Comparison of ENCODE assay signal across 12 cellular contexts in genomic region chr17:75428775-75429469, GRCh38. TPM values are rescaled to one million over a fixed set of nuclear protein-coding genes. Genes with fewer than 3 reads are reported as not detected.
A peak's percentile ranks its signal among the peaks of the same experiment; 100 is the strongest.
DNase-seq lines count a peak whose midpoint lies in the region; ATAC-seq and FAIRE-seq lines count a peak whose summit lies in the region.
"Had no signal": no experiment of that assay in that cellular context is flagged by ENCODE, and none has a peak within 500 bp of the region (broad histone marks: within the 10 kb centered on the region; RNA-seq: fewer than 3 reads in every experiment).

No MANE protein-coding gene starts in this region.

- H3K4me3 Mint-ChIP-seq in stimulated activated naive CD8-positive, alpha-beta T cell treated with anti-CD3 and anti-CD28 coated beads, Interleukin-15, amount 100 ng/mL, for 72 hours = no peak overlapping the region
- H3K4me3 Mint-ChIP-seq: CD4-positive, alpha-beta T cell; endodermal cell had no signal

- peak; percentile 44 for FAIRE-seq in A204.1 (lab: Jason Lieb, UNC)
- FAIRE-seq: K562, TTC549 had no signal

- peaks cover 10 to 14% of the 10 kb centered on the region in 2 donors for H3K4me1 ChIP-seq in muscle layer of duodenum (ENCODE audit: control insufficient read depth in 1 of 2, insufficient read depth in 2 of 2, low read length in 2 of 2)

- H3K4me1 Mint-ChIP-seq in stimulated activated naive CD8-positive, alpha-beta T cell treated with anti-CD3 and anti-CD28 coated beads, Interleukin-15, amount 100 ng/mL, for 72 hours = peaks cover 12% of the 10 kb centered on the region

- H3K27ac ChIP-seq in muscle layer of duodenum (ENCODE audit: low read length) = peak overlapping the region; percentile 77

- H3K27me3 Mint-ChIP-seq in stimulated activated naive CD8-positive, alpha-beta T cell treated with anti-CD3 and anti-CD28 coated beads, Interleukin-15, amount 100 ng/mL, for 72 hours = peaks cover 8% of the 10 kb centered on the region

- no peaks in the 10 kb centered on the region for H3K9me3 Mint-ChIP-seq in stimulated activated naive CD8-positive, alpha-beta T cell treated with anti-CD3 and anti-CD28 coated beads, Interleukin-15, amount 100 ng/mL, for 72 hours
- H3K9me3 Mint-ChIP-seq: CD4-positive, alpha-beta T cell; endodermal cell had no signal

- no peaks in the 10 kb centered on the region for H3K27me3 ChIP-seq in muscle layer of duodenum (ENCODE audit: low read depth, low read length)

- H3K9me3 ChIP-seq in muscle layer of duodenum (ENCODE audit: control insufficient read depth in 1 of 2, low read length in 2 of 2) = no peaks in the 10 kb centered on the region

- H3K4me3 ChIP-seq in muscle layer of duodenum (ENCODE audit: low read depth in 1 of 2, low read length in 2 of 2) = no peak overlapping the region
- H3K4me3 ChIP-seq: K562 had no signal

- no peak for ATAC-seq in stimulated activated naive CD8-positive, alpha-beta T cell treated with anti-CD3 and anti-CD28 coated beads, Interleukin-15, amount 100 ng/mL, for 72 hours
- ATAC-seq: K562 had no signal

- DNase-seq in MV-4-11 (lab: John Stamatoyannopoulos, UW) (peak; percentile 88), dermis blood vessel endothelial cell (peak; percentile 18), NCI-H446 (lab: John Stamatoyannopoulos, UW) (no peak), SKM-1 treated with dmso at 0.1 percent for 144 hours (lab: John Stamatoyannopoulos, UW; ENCODE audit: unreplicated experiment) (no peak)
- no peak for DNase-seq in stimulated activated naive CD8-positive, alpha-beta T cell treated with anti-CD3 and anti-CD28 coated beads, Interleukin-15, amount 100 ng/mL, for 72 hours
- no peak for DNase-seq in activated CD4-positive, alpha-beta T cell treated with anti-CD3 and anti-CD28 coated beads for 48 hours
- DNase-seq: CD4-positive, alpha-beta T cell; endodermal cell had no signal

- H3K36me3 ChIP-seq in muscle layer of duodenum (ENCODE audit: control insufficient read depth in 1 of 2, insufficient read depth in 2 of 2, low read length in 2 of 2) = no peaks in the 10 kb centered on the region

- no peak overlapping the region for H3K27ac Mint-ChIP-seq in stimulated activated naive CD8-positive, alpha-beta T cell treated with anti-CD3 and anti-CD28 coated beads, Interleukin-15, amount 100 ng/mL, for 72 hours
- H3K27ac Mint-ChIP-seq: CD4-positive, alpha-beta T cell; endodermal cell had no signal

RNA-seq across cellular contexts. Expression of gene GRB2, which starts 23.4 kb away (rescaled TPM):
- total RNA-seq in dermis blood vessel endothelial cell = 91.2 and 124 TPM in 2 replicates

RNA-seq across cellular contexts. Expression of gene TMEM94, which starts 27.5 kb away (rescaled TPM):
- total RNA-seq in dermis blood vessel endothelial cell = 50.4 and 70.6 TPM in 2 replicates

Comparison
In these comparisons a context has a peak if more than half of its experiments do, and no peak if none do; other contexts are left out.
1. DNase-seq: peak in MV-4-11 (single experiment) and dermis blood vessel endothelial cell (single experiment); none in NCI-H446 (0 of 2), stimulated activated naive CD8-positive, alpha-beta T cell treated with anti-CD3 and anti-CD28 coated beads, Interleukin-15, amount 100 ng/mL, for 72 hours (0 of 2), SKM-1 treated with dmso at 0.1 percent for 144 hours (single experiment) and activated CD4-positive, alpha-beta T cell treated with anti-CD3 and anti-CD28 coated beads for 48 hours (single experiment).